10 cellular contexts compared by ENCODE assay signal in the genomic region with DNA sequence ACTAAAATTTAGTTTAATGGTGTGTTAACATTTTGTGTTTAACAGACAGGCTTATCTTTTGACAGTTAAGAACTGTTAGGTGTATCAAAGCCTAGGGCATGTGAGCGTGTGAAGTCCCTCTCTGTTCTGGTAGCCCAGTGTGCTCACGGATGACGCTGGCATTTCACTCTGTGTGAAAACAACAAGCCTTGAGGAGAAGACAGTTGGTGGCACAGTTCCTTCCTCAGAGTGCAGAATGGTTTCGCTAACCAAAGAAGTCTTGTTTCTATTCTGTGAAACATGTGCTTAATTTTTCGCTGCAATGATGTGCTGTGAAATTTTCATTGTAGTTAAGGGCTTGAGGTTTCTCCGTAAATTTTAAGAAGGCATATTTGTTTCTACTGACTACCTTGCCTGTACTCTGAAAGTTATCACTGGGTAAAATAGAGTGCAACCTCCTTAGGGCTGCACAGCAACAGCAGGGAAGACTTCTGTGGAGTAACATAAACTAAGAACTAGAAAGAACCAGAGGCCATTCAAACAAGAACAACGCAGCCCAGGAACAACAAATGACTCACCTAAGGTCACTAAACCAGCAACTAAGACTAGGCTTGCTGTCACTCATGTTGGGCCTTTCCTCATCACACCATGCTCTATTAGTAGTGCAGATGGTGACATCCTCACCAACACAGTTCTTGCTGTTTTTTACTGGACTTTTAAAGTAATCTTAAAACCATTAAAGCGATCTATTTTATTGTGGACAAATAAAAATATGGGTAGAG. TPM values are rescaled to one million over a fixed set of nuclear protein-coding genes. Genes with fewer than 3 reads are reported as not detected.
A peak's percentile ranks its signal among the peaks of the same experiment; 100 is the strongest.
DNase-seq lines count a peak whose midpoint lies in the region; ATAC-seq and TF ChIP-seq lines count a peak whose summit lies in the region.
"Had no signal": no experiment of that assay in that cellular context is flagged by ENCODE, and none has a peak within 500 bp of the region (broad histone marks: within the 10 kb centered on the region; RNA-seq: fewer than 3 reads in every experiment).

No MANE protein-coding gene starts in this region.

- H3K27ac Mint-ChIP-seq in neural progenitor cell = no peak overlapping the region

- H3K9ac ChIP-seq in trophoblast cell (ENCODE audit: low read length) (no peak overlapping the region), neural progenitor cell (no peak overlapping the region)

- H3K4ac ChIP-seq in trophoblast cell (ENCODE audit: low read depth, low read length) = no peak overlapping the region

- H2AK5ac ChIP-seq in trophoblast cell (ENCODE audit: low read length) = no peak overlapping the region

- no peak overlapping the region for H2BK5ac ChIP-seq in trophoblast cell (ENCODE audit: low read depth, low read length, poor library complexity)

- peaks cover 31% of the 10 kb centered on the region for H3K36me3 Mint-ChIP-seq in neural progenitor cell

- no peak overlapping the region for H2AFZ ChIP-seq in trophoblast cell (ENCODE audit: insufficient read depth, low read length, poor library complexity)
- H2AFZ ChIP-seq in neural progenitor cell (replicated peaks) = no peak overlapping the region

- no peaks in the 10 kb centered on the region for H3K79me2 ChIP-seq in trophoblast cell (ENCODE audit: control insufficient read depth, insufficient read depth, low read length, poor library complexity)
- peaks cover 18% of the 10 kb centered on the region for H3K79me2 ChIP-seq in neural progenitor cell (ENCODE audit: low read depth)

- H3K23ac ChIP-seq in trophoblast cell (ENCODE audit: low read length) = no peak overlapping the region

- H3K4me3 ChIP-seq in trophoblast cell (ENCODE audit: low read depth, low read length) = no peak overlapping the region
- no peak overlapping the region for H3K4me3 ChIP-seq in neural progenitor cell

- no peak overlapping the region for H3K4me3 Mint-ChIP-seq in neural progenitor cell

- H3K27me3 ChIP-seq in trophoblast cell (ENCODE audit: insufficient read depth, low read length) (no peaks in the 10 kb centered on the region), neural progenitor cell (no peaks in the 10 kb centered on the region)

- H3K9me3 Mint-ChIP-seq in neural progenitor cell = no peaks in the 10 kb centered on the region

- H3K4me2 ChIP-seq in trophoblast cell (ENCODE audit: low read length) (no peak overlapping the region), neural progenitor cell (no peak overlapping the region)

- ATAC-seq in GM19023 (IDR thresholded peaks at IDR 0.05; ENCODE audit: unreplicated experiment) = peak; percentile 80
- peak; percentile 68 for ATAC-seq in HG02763 (IDR thresholded peaks at IDR 0.05; ENCODE audit: unreplicated experiment)

- peaks cover 9 to 20% of the 10 kb centered on the region in 2 experiments for H3K36me3 ChIP-seq in trophoblast cell (ENCODE audit: control insufficient read depth in 1 of 2, insufficient read depth in 2 of 2, low read length in 2 of 2)
- H3K36me3 ChIP-seq in neural progenitor cell = peaks cover 24% of the 10 kb centered on the region

- H3K27ac ChIP-seq in trophoblast cell (ENCODE audit: low read depth, low read length) (no peak overlapping the region), neural progenitor cell (no peak overlapping the region)

- peaks cover 3% of the 10 kb centered on the region for H3K79me1 ChIP-seq in trophoblast cell (ENCODE audit: low read length)

- no peaks in the 10 kb centered on the region for H3K27me3 Mint-ChIP-seq in neural progenitor cell (ENCODE audit: insufficient read depth, low read depth)

- no peaks in the 10 kb centered on the region for H3K4me1 Mint-ChIP-seq in neural progenitor cell

- H2BK12ac ChIP-seq in trophoblast cell (ENCODE audit: low read length) = no peak overlapping the region

- no peak overlapping the region for H4K91ac ChIP-seq in trophoblast cell (ENCODE audit: low read depth, low read length)

- H4K20me1 ChIP-seq in neural progenitor cell (ENCODE audit: low read depth) = peaks cover 5% of the 10 kb centered on the region

- peak; percentile 38 for DNase-seq in activated CD8-positive, alpha-beta memory T cell treated with anti-CD3 and anti-CD28 coated beads, Interleukin-2, amount 50 U/mL, for 4 hours
- DNase-seq in trophoblast cell (peak; percentile 38 to 55), NCI-H1694 treated with DMSO at 0.1 percent for 48 hours (lab: John Stamatoyannopoulos, UW) (no peak), NCI-H446 treated with DMSO at 0.1 percent for 48 hours (lab: John Stamatoyannopoulos, UW) (no peak), neural progenitor cell (ENCODE audit: low spot score) (no peak), amygdala (lab: John Stamatoyannopoulos, UW) (no peak)
- DNase-seq: cerebellar nuclear complex; stimulated activated CD4-positive, alpha-beta T cell treated with anti-CD3 and anti-CD28 coated beads, Interleukin-4, amount 100 ng/mL, for 24 hours had no signal

- H3K14ac ChIP-seq in trophoblast cell (ENCODE audit: low read length) = no peak overlapping the region

- no peak overlapping the region for H3K18ac ChIP-seq in trophoblast cell (ENCODE audit: low read length)

- H4K8ac ChIP-seq in trophoblast cell (ENCODE audit: low read depth, low read length) = no peak overlapping the region

- H3K9me3 ChIP-seq in trophoblast cell (ENCODE audit: insufficient read depth, low read depth, low read length) (no peaks in the 10 kb centered on the region), neural progenitor cell (ENCODE audit: low read depth) (no peaks in the 10 kb centered on the region)

- TF ChIP-seq CTCF in neural progenitor cell (IDR thresholded peaks at IDR 0.05) = no peak

- no peak overlapping the region for H2BK120ac ChIP-seq in trophoblast cell (ENCODE audit: insufficient read depth, low read length, poor library complexity)

- H3F3A ChIP-seq in neural progenitor cell (ENCODE audit: low read depth) = no peaks in the 10 kb centered on the region

- no peak overlapping the region for H4K12ac ChIP-seq in trophoblast cell (ENCODE audit: low read depth, low read length)

- H3K4me1 ChIP-seq in trophoblast cell (ENCODE audit: control insufficient read depth in 1 of 2, insufficient read depth in 2 of 2, low read length in 2 of 2) = no peaks in the 10 kb centered on the region
- H3K4me1 ChIP-seq in neural progenitor cell = no peaks in the 10 kb centered on the region

- WGBS in trophoblast cell (ENCODE audit: extremely low coverage, insufficient coverage, insufficient read length) = no CpG with 5 or more reads among the region's 8 CpGs

RNA-seq across cellular contexts. Expression of a gene that starts 33.4 kb away (rescaled TPM):
- 77.0 and 79.2 TPM in 2 replicates for polyA plus RNA-seq in trophoblast cell (2013)
- 112 and 164 TPM in 2 replicates for total RNA-seq in neural progenitor cell (ENCODE audit: low replicate concordance)

Comparison
In these comparisons a context has a peak if more than half of its experiments do, and no peak if none do; other contexts are left out.
1. DNase-seq: peak in activated CD8-positive, alpha-beta memory T cell treated with anti-CD3 and anti-CD28 coated beads, Interleukin-2, amount 50 U/mL, for 4 hours (single experiment) and trophoblast cell (2 of 2); none in NCI-H1694 treated with DMSO at 0.1 percent for 48 hours (single experiment), NCI-H446 treated with DMSO at 0.1 percent for 48 hours (single experiment), neural progenitor cell (single experiment) and amygdala (0 of 56).